ENCODE assay signal across 8 cellular contexts in genomic region chr11:62124186-62125113, GRCh38. TPM values are rescaled to one million over a fixed set of nuclear protein-coding genes. Genes with fewer than 3 reads are reported as not detected.
DNase-seq lines count a peak whose midpoint lies in the region; ATAC-seq and TF ChIP-seq lines count a peak whose summit lies in the region.

No MANE protein-coding gene starts in this region.

- H3K27me3 ChIP-seq in NT2/D1 (ENCODE audit: insufficient read depth, insufficient read length) = no peaks in the 10 kb centered on the region
- H3K27me3 ChIP-seq in body of pancreas = no peaks in the 10 kb centered on the region

- peaks cover 24 to 27% of the 10 kb centered on the region in 2 donors for H3K4me1 Mint-ChIP-seq in immature natural killer cell

- peak overlapping the region; percentile 99 for H3K9ac ChIP-seq in NT2/D1 (ENCODE audit: insufficient read length, low read depth)

- no peaks in the 10 kb centered on the region for H3K9me3 ChIP-seq in NT2/D1 (ENCODE audit: insufficient read depth, low read length)
- no peaks in the 10 kb centered on the region for H3K9me3 ChIP-seq in body of pancreas

- WGBS in body of pancreas, 2 donors = 3 to 13% methylated on average over 8 to 36 of the region's 39 CpGs

- ATAC-seq in HG02852 (IDR thresholded peaks at IDR 0.05; ENCODE audit: unreplicated experiment) = peak; percentile 34
- ATAC-seq in body of pancreas = peak; percentile 9
- no peak for ATAC-seq in HG03565 (IDR thresholded peaks at IDR 0.05; ENCODE audit: unreplicated experiment)

- peak overlapping the region in 3 of 4 donors; percentile 41 to 58 (median 57) for H3K27ac ChIP-seq in body of pancreas

- peak; percentile 51 for DNase-seq in stimulated activated CD4-positive, alpha-beta T cell treated with anti-CD3 and anti-CD28 coated beads, Interleukin-1b, Interleukin-23, amount 100 ng/mL, for 48 hours
- no peak for DNase-seq in stimulated activated CD4-positive, alpha-beta T cell treated with anti-CD3 and anti-CD28 coated beads, Interleukin-12 subunit alpha, Interleukin-12 subunit beta, amount 100 ng/mL, for 4 hours
- DNase-seq in NT2/D1 (ENCODE audit: low read depth, low spot score) = no peak
- DNase-seq in body of pancreas = peak in 3 of 4 donors; percentile 40 to 46 (median 41)
- peak; percentile 5 to 14 (median 13) for DNase-seq in immature natural killer cell
- peak; percentile 20 to 23 for DNase-seq in stimulated activated CD4-positive, alpha-beta T cell treated with anti-CD3 and anti-CD28 coated beads, Interleukin-2, amount 100 ng/mL, for 48 hours

- H3K4me3 ChIP-seq in NT2/D1 (ENCODE audit: insufficient read length, low read depth) (peak overlapping the region; percentile 99), body of pancreas (peak overlapping the region; percentile 73 to 95)

- peak in 1 of 7 experiments; percentile 1 for TF ChIP-seq CTCF in body of pancreas (IDR thresholded peaks at IDR 0.05)

- H3K36me3 Mint-ChIP-seq in immature natural killer cell = peaks cover 0 to 4% (median 4%) of the 10 kb centered on the region in 3 donors

- intact Hi-C loops in body of pancreas (cut with DNase I) = no loop called here

- H3K27me3 Mint-ChIP-seq in immature natural killer cell (ENCODE audit: low read depth in 3 of 3) = peaks cover 8 to 9% (median 8%) of the 10 kb centered on the region in 3 donors

- H3K4me3 Mint-ChIP-seq in immature natural killer cell = peak overlapping the region; percentile 94 to 96 (median 95)

- H3K9me3 Mint-ChIP-seq in immature natural killer cell = no peaks in the 10 kb centered on the region

- peaks cover 10% of the 10 kb centered on the region for H3K4me1 ChIP-seq in NT2/D1 (ENCODE audit: insufficient read depth, insufficient read length)
- peaks cover 14% of the 10 kb centered on the region for H3K4me1 ChIP-seq in body of pancreas

- TF ChIP-seq POLR2A in body of pancreas (IDR thresholded peaks at IDR 0.05) = peak in 1 of 3 donors; percentile 10

- H3K27ac Mint-ChIP-seq in immature natural killer cell = peak overlapping the region; percentile 84 to 93 (median 90)

- H3K36me3 ChIP-seq in NT2/D1 (ENCODE audit: insufficient read depth, insufficient read length, low read length) (peaks cover 33% of the 10 kb centered on the region), body of pancreas (replicated peaks in 1 of 2; ENCODE audit: insufficient read depth in 1 of 2, low read depth in 2 of 2) (no peaks in the 10 kb centered on the region)

RNA-seq across cellular contexts. Expression of gene INCENP, which starts 0.6 kb away (rescaled TPM):
- 1 to 10 TPM; 5.4 to 7.9 TPM for total RNA-seq in body of pancreas
- polyA plus RNA-seq in immature natural killer cell = 1 to 10 TPM; 1.9 to 3.1 (median 2.7) TPM

Comparison
In these comparisons a context has a peak if more than half of its experiments do, and no peak if none do; other contexts are left out.
1. DNase-seq: peak in stimulated activated CD4-positive, alpha-beta T cell treated with anti-CD3 and anti-CD28 coated beads, Interleukin-1b, Interleukin-23, amount 100 ng/mL, for 48 hours (single experiment), body of pancreas (3 of 4), immature natural killer cell (3 of 3) and stimulated activated CD4-positive, alpha-beta T cell treated with anti-CD3 and anti-CD28 coated beads, Interleukin-2, amount 100 ng/mL, for 48 hours (2 of 2); none in stimulated activated CD4-positive, alpha-beta T cell treated with anti-CD3 and anti-CD28 coated beads, Interleukin-12 subunit alpha, Interleukin-12 subunit beta, amount 100 ng/mL, for 4 hours (single experiment) and NT2/D1 (single experiment).